Comparison of ENCODE assay signal across 23 cellular contexts in genomic region chr5:158340608-158341007, GRCh38.
"Had no signal": no experiment of that assay in that cellular context is flagged by ENCODE, and none has a peak within 500 bp of the region (broad histone marks: within the 10 kb centered on the region; RNA-seq: fewer than 3 reads in every experiment).

No MANE protein-coding gene starts in this region.

- H3K4me1 ChIP-seq: SJCRH30 had no signal

- DNase-seq: IMR-90, Karpas-422, KG1, MG63, NCI-H1092, NCI-H1105 treated with DMSO at 0.1 percent for 48 hours, NCI-H1417 treated with DMSO at 0.1 percent for 48 hours, NCI-H146, NCI-H1694 treated with DMSO at 0.1 percent for 48 hours, NCI-H1930, NCI-H2081, NCI-H2107, NCI-H2227 treated with DMSO at 0.1 percent for 48 hours, NCI-H446, NCI-H510A, NCI-H524 treated with DMSO at 0.1 percent for 48 hours, NCI-H69, NCI-H774, RPMI8226, SHP77 treated with DMSO at 0.1 percent for 48 hours, SJCRH30 had no signal

- H3K9me3 ChIP-seq: SJCRH30 had no signal

- H3K27ac ChIP-seq: SJCRH30 had no signal

- H3K36me3 ChIP-seq: MG63, SJCRH30 had no signal

- ATAC-seq: HepG2, SK-N-SH treated with all-trans-retinoic acid at 6 μM for 48 hours had no signal

- H3K4me3 ChIP-seq: MG63, SJCRH30 had no signal

- H3K27me3 ChIP-seq: MG63, SJCRH30 had no signal
